Comparison of ENCODE assay signal across 19 cellular contexts in genomic region chr4:26124753-26125236, GRCh38.
A peak's percentile ranks its signal among the peaks of the same experiment; 100 is the strongest.
DNase-seq lines count a peak whose midpoint lies in the region; ATAC-seq, FAIRE-seq and TF ChIP-seq lines count a peak whose summit lies in the region.
"Had no signal": no experiment of that assay in that cellular context is flagged by ENCODE, and none has a peak within 500 bp of the region (broad histone marks: within the 10 kb centered on the region; RNA-seq: fewer than 3 reads in every experiment).

No MANE protein-coding gene starts in this region.

- no peak overlapping the region for H3K4me2 ChIP-seq in GM12878 (ENCODE audit: control insufficient read depth, insufficient read depth)

- H3K4me3 Mint-ChIP-seq in effector memory CD8-positive, alpha-beta T cell = no peak overlapping the region
- H3K4me3 Mint-ChIP-seq: CD14-positive monocyte; T-helper 1 cell treated with Interleukin-12 subunit alpha and Interleukin-12 subunit beta and Interleukin-4 antibody, amounts not matched to agents 30 μg/mL and 1 μg/mL, for 36 hours had no signal

- H3K9me3 ChIP-seq in GM12878 (replicated peaks; ENCODE audit: control insufficient read depth, insufficient read depth, low read length) (peaks cover 13% of the 10 kb centered on the region), left ventricle myocardium inferior (replicated peaks) (no peaks in the 10 kb centered on the region)
- H3K9me3 ChIP-seq: gastrocnemius medialis had no signal

- H3K4me3 ChIP-seq in GM12878 = no peak overlapping the region
- H3K4me3 ChIP-seq in left ventricle myocardium inferior = no peak overlapping the region
- H3K4me3 ChIP-seq: gastrocnemius medialis had no signal

- POLR2A ChIA-PET in GM12878 (lab: Charles Lee) = no interaction called here

- TF ChIP-seq CTCF in GM12878 (IDR thresholded peaks at IDR 0.05 in 2 of 3, conservative IDR thresholded peaks at IDR 0.05 in 1 of 3; ENCODE audit: control insufficient read depth in 2 of 3, extremely low read depth in 1 of 3, insufficient read depth in 1 of 3, low read depth in 3 of 3, low read length in 3 of 3) = no peak
- no peak for TF ChIP-seq CTCF in left ventricle myocardium inferior (IDR thresholded peaks at IDR 0.05; ENCODE audit: borderline replicate concordance)

- FAIRE-seq in GM12878 (lab: Jason Lieb, UNC) = no peak
- FAIRE-seq: GM12892, kidney had no signal

- SMC1A ChIA-PET in GM12878 (lab: Charles Lee; ENCODE audit: uncharacterized antibody, unreplicated experiment) = no interaction called here

- H3K4me1 Mint-ChIP-seq in effector memory CD8-positive, alpha-beta T cell (ENCODE audit: low read depth in 2 of 2) = peaks cover 0 to 10% of the 10 kb centered on the region in 2 donors

- no peaks in the 10 kb centered on the region for H3K36me3 ChIP-seq in GM12878 (ENCODE audit: control insufficient read depth in 2 of 2, insufficient read depth in 2 of 2, low read length in 1 of 2)
- H3K36me3 ChIP-seq in left ventricle myocardium inferior = no peaks in the 10 kb centered on the region
- H3K36me3 ChIP-seq: gastrocnemius medialis had no signal

- H3K9me3 Mint-ChIP-seq in effector memory CD8-positive, alpha-beta T cell = no peaks in the 10 kb centered on the region

- TF ChIP-seq RAD21 in GM12878 (IDR thresholded peaks at IDR 0.05; ENCODE audit: insufficient read depth, low read depth, low read length) = no peak

- CTCF ChIA-PET in GM12878 (lab: Yijun Ruan, JAX) = no interaction called here

- WGBS in GM12878 (ENCODE audit: insufficient coverage, insufficient replicate concordance, low lambda C conversion rate, missing lambda C conversion rate) = 95% methylated on average over 7 of the region's 7 CpGs

- H3K4me1 ChIP-seq in GM12878 (ENCODE audit: control insufficient read depth, insufficient read depth, low read length) (peaks cover 16% of the 10 kb centered on the region), left ventricle myocardium inferior (no peaks in the 10 kb centered on the region)
- H3K4me1 ChIP-seq: gastrocnemius medialis had no signal

- ATAC-seq in GM12878 = no peak
- ATAC-seq in left colon = peak; percentile 73
- no peak for ATAC-seq in HG02798 (IDR thresholded peaks at IDR 0.05; ENCODE audit: poor library complexity, unreplicated experiment)
- no peak for ATAC-seq in effector memory CD8-positive, alpha-beta T cell (replicated peaks)
- ATAC-seq: gastrocnemius medialis had no signal

- peak; percentile 41 for DNase-seq in Daoy (ENCODE audit: low read depth)
- peak; percentile 48 for DNase-seq in HT1080 (ENCODE audit: low read depth)
- no peak for DNase-seq in GM12878 (ENCODE audit: low read depth, low spot score)
- DNase-seq in left colon = no peak
- DNase-seq in left ventricle myocardium inferior = no peak
- no peak for DNase-seq in effector memory CD8-positive, alpha-beta T cell
- DNase-seq: activated CD4-positive, CD25-positive, alpha-beta regulatory T cell treated with anti-CD3 and anti-CD28 coated beads, Interleukin-2, amount 50 U/mL, for 72 hours; activated naive CD4-positive, alpha-beta T cell; effector CD4-positive, alpha-beta T cell; gastrocnemius medialis; kidney; NCI-H187 treated with DMSO at 0.1 percent for 48 hours; NCI-H526; RPMI8226; stimulated activated naive CD4-positive, alpha-beta T cell had no signal

- H3K27ac Mint-ChIP-seq in effector memory CD8-positive, alpha-beta T cell = no peak overlapping the region
- H3K27ac Mint-ChIP-seq: CD14-positive monocyte; T-helper 1 cell treated with Interleukin-12 subunit alpha and Interleukin-12 subunit beta and Interleukin-4 antibody, amounts not matched to agents 30 μg/mL and 1 μg/mL, for 36 hours had no signal

- no TSS peak for BruUV-seq in GM12878 (replicated peaks; lab: Mats Ljungman, UMichigan)

- no peaks in the 10 kb centered on the region for H3K79me2 ChIP-seq in GM12878 (ENCODE audit: control insufficient read depth, insufficient read depth, low read length)

- in situ Hi-C loops in GM12878 (cut with MboI) = no loop called here

- RAD21 ChIA-PET in GM12878 (lab: Charles Lee; ENCODE audit: unreplicated experiment) = no interaction called here

- no peak overlapping the region for H3K9ac ChIP-seq in GM12878 (ENCODE audit: control insufficient read depth, insufficient read depth, low read length)

- TF ChIP-seq EP300 in GM12878 (IDR thresholded peaks at IDR 0.05; ENCODE audit: borderline replicate concordance in 1 of 2, control insufficient read depth in 1 of 2, low read depth in 2 of 2, low read length in 2 of 2) = no peak

- H3K27me3 ChIP-seq in GM12878 (replicated peaks in 1 of 2; ENCODE audit: control insufficient read depth in 2 of 2, insufficient read depth in 2 of 2, low read length in 1 of 2) (no peaks in the 10 kb centered on the region), left ventricle myocardium inferior (ENCODE audit: low read depth) (peaks cover 4% of the 10 kb centered on the region)
- H3K27me3 ChIP-seq: gastrocnemius medialis had no signal

- no peak overlapping the region for H2AFZ ChIP-seq in GM12878 (ENCODE audit: control insufficient read depth, low read depth, low read length)

- H3K27ac ChIP-seq in GM12878 (ENCODE audit: control insufficient read depth, insufficient read depth) (no peak overlapping the region), left ventricle myocardium inferior (replicated peaks) (no peak overlapping the region)
- H3K27ac ChIP-seq: gastrocnemius medialis had no signal

- no peaks in the 10 kb centered on the region for H3K36me3 Mint-ChIP-seq in effector memory CD8-positive, alpha-beta T cell (ENCODE audit: insufficient read depth)
- H3K36me3 Mint-ChIP-seq: CD14-positive monocyte had no signal

- intact Hi-C loops in GM12878 (cut with micrococcal nuclease; ENCODE audit: unreplicated experiment) = no loop called here
- intact Hi-C loops in left colon (cut with DNase I, micrococcal nuclease) = no loop called here
- intact Hi-C loops in left ventricle myocardium inferior (cut with micrococcal nuclease) = no loop called here

- no peak for TF ChIP-seq POLR2A in GM12878 (IDR thresholded peaks at IDR 0.05; ENCODE audit: low read depth, low read length)

- H3K27me3 Mint-ChIP-seq in effector memory CD8-positive, alpha-beta T cell = no peaks in the 10 kb centered on the region

- H4K20me1 ChIP-seq in GM12878 (ENCODE audit: control insufficient read depth, insufficient read depth) = no peaks in the 10 kb centered on the region

TF ChIP-seq in GM12878, 131 proteins besides CTCF, POLR2A, EP300 and RAD21:
- no peak for TF ChIP-seq NFIC (IDR thresholded peaks at IDR 0.05; ENCODE audit: low read depth, low read length)
- TF ChIP-seq SIX5 (IDR thresholded peaks at IDR 0.05; ENCODE audit: low read depth, low read length, severe bottlenecking) = peak; percentile 37

Comparison
In these comparisons a context has a peak if more than half of its experiments do, and no peak if none do; other contexts are left out.
1. DNase-seq: peak in Daoy (single experiment) and HT1080 (single experiment); none in GM12878 (single experiment), left colon (0 of 2), left ventricle myocardium inferior (single experiment) and effector memory CD8-positive, alpha-beta T cell (0 of 3).